ENCODE assay signal across 9 cellular contexts in the genomic region with DNA sequence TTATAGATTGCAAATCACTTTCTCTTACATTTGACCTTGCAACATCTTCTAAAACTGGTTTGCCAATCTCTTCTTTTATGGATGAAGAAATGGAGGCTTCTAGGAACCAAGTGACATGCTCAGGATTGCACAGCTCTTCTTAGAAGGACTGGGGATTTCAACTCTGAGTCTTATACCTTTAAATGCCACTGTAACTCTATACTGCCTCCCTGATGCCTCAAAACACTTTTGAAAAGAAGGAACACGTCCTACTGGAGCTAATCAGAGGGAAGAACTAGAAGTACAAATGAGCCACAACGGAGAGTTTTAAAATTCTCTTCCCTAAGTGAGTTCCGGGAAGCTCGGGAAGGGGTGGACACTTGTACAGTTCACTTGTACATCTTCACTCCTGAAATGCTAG. TPM values are rescaled to one million over a fixed set of nuclear protein-coding genes. Genes with fewer than 3 reads are reported as not detected.
DNase-seq lines count a peak whose midpoint lies in the region; ATAC-seq, FAIRE-seq and TF ChIP-seq lines count a peak whose summit lies in the region.
"Had no signal": no experiment of that assay in that cellular context is flagged by ENCODE, and none has a peak within 500 bp of the region (broad histone marks: within the 10 kb centered on the region; RNA-seq: fewer than 3 reads in every experiment).

No MANE protein-coding gene starts in this region.

- H3K27ac Mint-ChIP-seq in osteocyte (ENCODE audit: unreplicated experiment) = peak overlapping the region; percentile 75
- H3K27ac Mint-ChIP-seq: activated naive CD8-positive, alpha-beta T cell had no signal

- H3K27me3 ChIP-seq in PC-3 (ENCODE audit: low read length) (no peaks in the 10 kb centered on the region), esophagus squamous epithelium (peaks cover 0 to 5% (median 0%) of the 10 kb centered on the region in 4 donors)

- CTCF ChIA-PET in PC-3 (lab: Charles Lee) = no interaction called here

- H3K4me3 Mint-ChIP-seq in osteocyte (ENCODE audit: unreplicated experiment) = peak overlapping the region; percentile 95

- H3K9me2 ChIP-seq in PC-3 (replicated peaks; ENCODE audit: low read length) = no peaks in the 10 kb centered on the region

- H3K27ac ChIP-seq in PC-3 (ENCODE audit: low read length) (no peak overlapping the region), esophagus squamous epithelium (peak overlapping the region; percentile 3 to 88 (median 82))

- peaks cover 9% of the 10 kb centered on the region; the same call in 1 of the 2 replicates for H3K79me2 ChIP-seq in PC-3 (ENCODE audit: low read length)

- WGBS in esophagus squamous epithelium, 2 donors = 0 to 2% methylated on average over 4 of the region's 4 CpGs

- H3K4me1 Mint-ChIP-seq in osteocyte (ENCODE audit: unreplicated experiment) = peaks cover 24% of the 10 kb centered on the region

- no peaks in the 10 kb centered on the region for H3K4me1 ChIP-seq in PC-3 (ENCODE audit: insufficient read depth, low read length)
- H3K4me1 ChIP-seq in esophagus squamous epithelium = peaks cover 2 to 41% (median 4%) of the 10 kb centered on the region in 3 donors

- peak overlapping the region; percentile 93 for H3K4me2 ChIP-seq in PC-3 (ENCODE audit: low read length)

- no peaks in the 10 kb centered on the region for H3K9me3 Mint-ChIP-seq in osteocyte (ENCODE audit: unreplicated experiment)

- TF ChIP-seq POLR2A in esophagus squamous epithelium (IDR thresholded peaks at IDR 0.05) = no peak
- no peak for TF ChIP-seq POLR2A in GM12892 (IDR thresholded peaks at IDR 0.05; ENCODE audit: low read depth, low read length)

- no TSS peak for BruUV-seq in PC-3 (replicated peaks; lab: Mats Ljungman, UMichigan)

- intact Hi-C loops in PC-3 (cut with micrococcal nuclease) (loop anchor here (1.0 to 2.0 kb wide), 4 partner anchors 25 to 49 kb away; no protein-coding TSS in a partner anchor), esophagus squamous epithelium (cut with DNase I) (no loop called here)

- no peak for FAIRE-seq in GM12892 (lab: Jason Lieb, UNC)

- no peaks in the 10 kb centered on the region for H3F3A ChIP-seq in PC-3 (ENCODE audit: low read length, unreplicated experiment)

- H3K36me3 ChIP-seq in PC-3 (ENCODE audit: low read depth, low read length) (no peaks in the 10 kb centered on the region), esophagus squamous epithelium (no peaks in the 10 kb centered on the region)

- H2AFZ ChIP-seq in PC-3 (ENCODE audit: low read length) = peak overlapping the region; percentile 88

- DNase-seq in Caki2 (ENCODE audit: low read depth) (peak; percentile 14), PC-3 (peak; percentile 7), esophagus squamous epithelium (lab: John Stamatoyannopoulos, UW) (no peak), osteocyte (ENCODE audit: extremely low spot score, unreplicated experiment) (no peak), GM12892 (ENCODE audit: insufficient read length) (no peak), COLO668 (lab: John Stamatoyannopoulos, UW; ENCODE audit: unreplicated experiment) (no peak), NCI-H1105 (lab: John Stamatoyannopoulos, UW) (no peak)

- ATAC-seq in PC-3 = peak; percentile 22
- ATAC-seq in HG03460 (IDR thresholded peaks at IDR 0.05; ENCODE audit: unreplicated experiment) = no peak

- TF ChIP-seq CTCF in PC-3 (conservative IDR thresholded peaks at IDR 0.05; ENCODE audit: low read depth, low read length) = no peak
- TF ChIP-seq CTCF in esophagus squamous epithelium (IDR thresholded peaks at IDR 0.05) = no peak
- no peak for TF ChIP-seq CTCF in osteocyte (IDR thresholded peaks at IDR 0.05)

- H3K4me3 ChIP-seq in PC-3 (ENCODE audit: low read length) (peak overlapping the region; percentile 80), esophagus squamous epithelium (peak overlapping the region; percentile 57 to 86 (median 82))

- no peaks in the 10 kb centered on the region for H4K20me1 ChIP-seq in PC-3 (ENCODE audit: low read length)

- in situ Hi-C loops in Caki2 (cut with HindIII; ENCODE audit: low pct_unique_long_range_greater_than_20kb, low sequenced_read_pairs) = no loop called here

- H3K27me3 Mint-ChIP-seq in osteocyte (ENCODE audit: unreplicated experiment) = peaks cover 25% of the 10 kb centered on the region

- H3K9ac ChIP-seq in PC-3 (ENCODE audit: low read length) = peak overlapping the region; percentile 39

- H3K9me3 ChIP-seq in PC-3 (ENCODE audit: low read length) = no peaks in the 10 kb centered on the region
- H3K9me3 ChIP-seq in esophagus squamous epithelium = no peaks in the 10 kb centered on the region

- POLR2A ChIA-PET in PC-3 (lab: Charles Lee; ENCODE audit: unreplicated experiment) = no interaction called here

- no peaks in the 10 kb centered on the region for H3K36me3 Mint-ChIP-seq in osteocyte (ENCODE audit: unreplicated experiment)
- H3K36me3 Mint-ChIP-seq: activated naive CD8-positive, alpha-beta T cell had no signal

RNA-seq across cellular contexts. Expression of gene MITF, which starts 1.0 kb away (rescaled TPM):
- total RNA-seq in Caki2 (2014; rRNA removed; shearing (Covaris generic); ENCODE audit: low replicate concordance) = 26.3 and 32.1 TPM in 2 replicates
- total RNA-seq in PC-3 (2014; rRNA removed) = 2.8 and 7.6 TPM in 2 replicates
- total RNA-seq in esophagus squamous epithelium = 10 to 100 TPM in 2 of 4 donors, 1 to 10 TPM in 2; 1.6 to 22.5 (median 6.6) TPM
- 5.8 and 6.1 TPM in 2 replicates for total RNA-seq in osteocyte
- polyA plus RNA-seq in GM12892 (2012; ENCODE audit: missing spikeins) = not detected

Comparison
In these comparisons a context has a peak if more than half of its experiments do, and no peak if none do; other contexts are left out.
1. DNase-seq: peak in Caki2 (single experiment) and PC-3 (single experiment); none in esophagus squamous epithelium (single experiment), osteocyte (single experiment), GM12892 (single experiment), COLO668 (single experiment) and NCI-H1105 (single experiment).